ENCODE assay signal across 1 cellular context in the genomic region with DNA sequence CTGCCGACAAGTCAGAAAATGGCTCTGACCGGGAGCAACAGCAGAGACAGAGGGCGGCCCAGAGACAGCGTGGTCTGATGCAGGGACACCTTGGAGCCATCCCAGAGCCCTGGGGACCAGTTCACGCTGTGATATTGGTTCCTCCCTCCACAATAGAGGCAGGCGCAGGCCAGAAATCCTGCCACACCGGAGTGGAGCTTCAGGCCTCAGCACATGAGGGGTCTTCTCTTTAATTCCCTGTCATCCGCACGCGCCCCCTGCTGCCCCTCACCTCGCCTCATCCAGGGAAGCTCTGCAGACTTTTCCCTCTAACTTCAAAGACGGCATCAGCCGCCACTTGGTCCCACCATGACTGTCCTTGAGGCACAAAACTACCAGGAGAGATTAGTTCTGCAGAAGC.
TF ChIP-seq lines count a peak whose summit lies in the region.

No MANE protein-coding gene starts in this region.

TF ChIP-seq in IMR-90, 13 proteins besides CTCF, POLR2A, EP300 and RAD21:
- no peak for TF ChIP-seq MAZ (IDR thresholded peaks at IDR 0.05; ENCODE audit: borderline replicate concordance, low read depth, low read length)
